Comparison of ENCODE assay signal across 8 cellular contexts in the genomic region with DNA sequence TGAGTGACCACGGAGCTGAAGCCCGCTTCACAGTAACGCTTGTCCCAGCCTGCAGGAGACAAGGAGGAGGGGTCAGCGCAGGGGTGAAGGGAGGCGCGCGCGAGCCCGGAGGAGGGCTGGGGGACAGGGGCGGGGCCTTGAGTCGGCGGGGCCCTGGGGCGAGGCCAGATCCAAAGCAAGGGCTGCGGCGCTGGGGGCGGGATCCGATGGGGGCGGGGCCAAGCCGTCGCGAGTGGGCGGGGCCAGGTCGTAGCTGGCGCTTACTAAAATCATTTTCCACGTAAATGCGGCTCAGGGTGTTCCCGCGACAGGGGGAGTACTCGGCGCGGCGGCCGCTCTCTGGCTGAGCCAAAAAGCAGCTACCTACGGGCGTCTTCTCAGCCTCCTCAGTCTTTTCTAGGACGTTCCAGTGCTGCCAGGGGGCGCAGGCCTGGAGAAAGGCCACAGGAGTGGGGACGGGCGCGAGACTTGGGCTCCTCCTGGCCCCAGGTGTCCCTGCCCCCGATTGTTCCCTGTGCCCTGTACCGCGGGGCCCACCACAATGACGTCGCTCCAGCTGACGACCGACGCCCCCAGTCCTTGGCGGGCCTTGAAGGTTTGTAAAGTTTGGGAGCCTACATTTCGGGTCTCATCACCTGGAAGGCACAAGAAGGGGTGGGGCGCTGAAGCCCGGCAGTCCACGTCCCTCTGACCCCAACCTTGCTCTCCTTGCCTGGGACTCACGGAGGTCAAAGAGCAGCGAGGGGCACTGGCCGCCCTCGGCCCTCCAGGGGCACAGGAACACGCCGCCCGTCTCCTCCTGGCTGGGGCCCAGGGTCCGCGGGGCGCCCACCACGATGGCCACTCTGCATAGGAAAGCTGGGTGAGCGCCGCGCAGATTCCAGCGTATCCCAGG. TPM values are rescaled to one million over a fixed set of nuclear protein-coding genes. Genes with fewer than 3 reads are reported as not detected.
A peak's percentile ranks its signal among the peaks of the same experiment; 100 is the strongest.
DNase-seq lines count a peak whose midpoint lies in the region; ATAC-seq and TF ChIP-seq lines count a peak whose summit lies in the region.

No MANE protein-coding gene starts in this region.

- H3K4me3 ChIP-seq in GM12865 (ENCODE audit: low read depth, low read length) (peak overlapping the region; percentile 70), SJCRH30 (peak overlapping the region; percentile 54)

- ATAC-seq in HG02588 (IDR thresholded peaks at IDR 0.05; ENCODE audit: unreplicated experiment) = no peak

- in situ Hi-C loops in KBM-7 (cut with MboI; ENCODE audit: low pct_unique_long_range_greater_than_20kb, low sequenced_read_pairs) = no loop called here

- DNase-seq in GM12865 (ENCODE audit: low read depth) = peak; percentile 77
- DNase-seq in KBM-7 = peak; percentile 78
- peak; percentile 80 to 83 for DNase-seq in SJCRH30
- peak; percentile 72 to 81 (median 78) for DNase-seq in activated naive CD4-positive, alpha-beta T cell (lab: John Stamatoyannopoulos, UW)
- DNase-seq in germinal center (ENCODE audit: low spot score) = peak; percentile 89
- DNase-seq in occipital lobe (lab: John Stamatoyannopoulos, UW) = peak; percentile 62
- DNase-seq in superior temporal gyrus (ENCODE audit: extremely low spot score) = peak; percentile 29

- H3K27ac ChIP-seq in SJCRH30 = no peak overlapping the region; the same call in 1 of the 2 replicates

- H3K9me3 ChIP-seq in SJCRH30 (replicated peaks) = no peaks in the 10 kb centered on the region

- TF ChIP-seq CTCF in GM12865 (IDR thresholded peaks at IDR 0.05; ENCODE audit: insufficient read depth, low read depth, low read length, missing control alignments) = peak; percentile 7

- H3K4me1 ChIP-seq in SJCRH30 = no peaks in the 10 kb centered on the region

- no peaks in the 10 kb centered on the region for H3K36me3 ChIP-seq in SJCRH30

- no peaks in the 10 kb centered on the region for H3K27me3 ChIP-seq in SJCRH30

RNA-seq across cellular contexts. Expression of gene ITGA2B, which starts 3.9 kb away (rescaled TPM):
- total RNA-seq in SJCRH30 (2014; rRNA removed; shearing (Covaris generic)) = 0.38 and 0.67 TPM in 2 replicates
- total RNA-seq in occipital lobe = 0.78 TPM

RNA-seq across cellular contexts. Expression of gene FAM171A2, which starts 21.9 kb away (rescaled TPM):
- 11.8 and 13.7 TPM in 2 replicates for total RNA-seq in SJCRH30 (2014; rRNA removed; shearing (Covaris generic))
- total RNA-seq in occipital lobe = 60.8 TPM

RNA-seq across cellular contexts. Expression of gene GRN, which starts 40.4 kb away (rescaled TPM):
- total RNA-seq in SJCRH30 (2014; rRNA removed; shearing (Covaris generic)) = 74.4 and 77.2 TPM in 2 replicates
- 32.3 TPM for total RNA-seq in occipital lobe

Comparison
In these comparisons a context has a peak if more than half of its experiments do, and no peak if none do; other contexts are left out.
1. DNase-seq: peak in every context shown above with its lines; median percentile 89 in germinal center; 82 in SJCRH30; 78 in activated naive CD4-positive, alpha-beta T cell; 78 in KBM-7; 77 in GM12865; 62 in occipital lobe; 29 in superior temporal gyrus.